ENCODE assay signal across 19 cellular contexts in the genomic region with DNA sequence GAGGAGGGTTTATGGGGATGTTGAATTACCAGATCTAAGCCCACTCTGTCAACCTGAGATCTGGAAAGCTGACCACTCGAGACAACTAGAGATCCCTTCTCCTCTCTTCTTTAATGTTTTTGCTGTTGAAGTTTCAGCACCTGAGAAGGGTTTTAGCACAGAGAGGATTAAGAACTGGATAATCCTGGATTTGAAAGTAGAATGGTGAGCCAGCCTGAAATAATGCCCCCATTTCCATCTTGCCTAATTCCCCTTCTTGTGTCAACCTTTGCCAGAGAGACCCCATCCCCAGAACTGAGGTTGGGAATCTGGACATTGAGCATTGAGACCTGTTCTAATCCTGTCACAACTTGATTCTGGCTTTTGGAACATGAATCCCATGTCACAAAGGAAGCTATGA.
DNase-seq lines count a peak whose midpoint lies in the region; ATAC-seq and TF ChIP-seq lines count a peak whose summit lies in the region.
"Had no signal": no experiment of that assay in that cellular context is flagged by ENCODE, and none has a peak within 500 bp of the region (broad histone marks: within the 10 kb centered on the region; RNA-seq: fewer than 3 reads in every experiment).

No MANE protein-coding gene starts in this region.

- H3K4me2 ChIP-seq in neural progenitor cell = peak overlapping the region; percentile 35
- H3K4me2 ChIP-seq: A549; BLaER1 treated with 17β-estradiol and CSF1 and Interleukin-3, amounts not matched to agents 10 nM and 100 nM had no signal

- TF ChIP-seq CTCF in WERI-Rb-1 (IDR thresholded peaks at IDR 0.05; ENCODE audit: low read depth, low read length) (no peak), neural progenitor cell (IDR thresholded peaks at IDR 0.05) (no peak)

- H3K27ac ChIP-seq in WERI-Rb-1 (no peak overlapping the region), neural progenitor cell (no peak overlapping the region)
- H3K27ac ChIP-seq: 22Rv1; A549; BLaER1 treated with 17β-estradiol and CSF1 and Interleukin-3, amounts not matched to agents 10 nM and 100 nM; C4-2B had no signal

- peaks cover 23% of the 10 kb centered on the region for H3K4me1 Mint-ChIP-seq in neural progenitor cell
- H3K4me1 Mint-ChIP-seq in stimulated activated memory B cell treated with anti-CD40 and anti-IgM and Interleukin-4, amounts not matched to agents 10 μg/mL and 1 μg/mL and 100 μg/mL, for 72 hours = no peaks in the 10 kb centered on the region
- H3K4me1 Mint-ChIP-seq: B cell had no signal

- H3K27me3 Mint-ChIP-seq in neural progenitor cell (ENCODE audit: insufficient read depth, low read depth) = no peaks in the 10 kb centered on the region
- peaks cover 13% of the 10 kb centered on the region for H3K27me3 Mint-ChIP-seq in stimulated activated memory B cell treated with anti-CD40 and anti-IgM and Interleukin-4, amounts not matched to agents 10 μg/mL and 1 μg/mL and 100 μg/mL, for 72 hours

- no peak overlapping the region for H3K27ac Mint-ChIP-seq in neural progenitor cell
- no peak overlapping the region for H3K27ac Mint-ChIP-seq in stimulated activated memory B cell treated with anti-CD40 and anti-IgM and Interleukin-4, amounts not matched to agents 10 μg/mL and 1 μg/mL and 100 μg/mL, for 72 hours
- H3K27ac Mint-ChIP-seq: B cell; CD4-positive, alpha-beta T cell; CD8-positive, alpha-beta T cell had no signal

- peaks cover 27% of the 10 kb centered on the region for H3K9me3 Mint-ChIP-seq in neural progenitor cell
- peaks cover 15% of the 10 kb centered on the region for H3K9me3 Mint-ChIP-seq in stimulated activated memory B cell treated with anti-CD40 and anti-IgM and Interleukin-4, amounts not matched to agents 10 μg/mL and 1 μg/mL and 100 μg/mL, for 72 hours

- DNase-seq in D341Med (ENCODE audit: low spot score) (peak; percentile 57), NCI-H82 (lab: John Stamatoyannopoulos, UW) (peak; percentile 88), WERI-Rb-1 (peak; percentile 21), neural progenitor cell (ENCODE audit: low spot score) (no peak), left colon (no peak)
- DNase-seq: AML-193; Caco-2; Calu3; CD4-positive, alpha-beta T cell; CD8-positive, alpha-beta T cell; DMS79 treated with DMSO at 0.1 percent for 48 hours; GF-D8 had no signal

- no peak for ATAC-seq in GM21528 (IDR thresholded peaks at IDR 0.05; ENCODE audit: low FRiP score, unreplicated experiment)
- no peak for ATAC-seq in stimulated activated memory B cell treated with anti-CD40 and anti-IgM and Interleukin-4, amounts not matched to agents 10 μg/mL and 1 μg/mL and 100 μg/mL, for 72 hours
- no peak for ATAC-seq in left colon
- ATAC-seq: A549; CD8-positive, alpha-beta T cell had no signal

- H3K79me2 ChIP-seq in neural progenitor cell (ENCODE audit: low read depth) = no peaks in the 10 kb centered on the region

- peaks cover 8% of the 10 kb centered on the region for H3K4me1 ChIP-seq in neural progenitor cell
- H3K4me1 ChIP-seq: A549; BLaER1 treated with 17β-estradiol and CSF1 and Interleukin-3, amounts not matched to agents 10 nM and 100 nM; Caco-2 had no signal

- H3K36me3 ChIP-seq in WERI-Rb-1 (no peaks in the 10 kb centered on the region), neural progenitor cell (no peaks in the 10 kb centered on the region)
- H3K36me3 ChIP-seq: BLaER1 treated with 17β-estradiol and CSF1 and Interleukin-3, amounts not matched to agents 10 nM and 100 nM had no signal

- no peak overlapping the region for H2AFZ ChIP-seq in neural progenitor cell (replicated peaks)

- peaks cover 3% of the 10 kb centered on the region for H3K36me3 Mint-ChIP-seq in neural progenitor cell
- H3K36me3 Mint-ChIP-seq in stimulated activated memory B cell treated with anti-CD40 and anti-IgM and Interleukin-4, amounts not matched to agents 10 μg/mL and 1 μg/mL and 100 μg/mL, for 72 hours = no peaks in the 10 kb centered on the region
- H3K36me3 Mint-ChIP-seq: CD8-positive, alpha-beta T cell had no signal

- H3K4me3 Mint-ChIP-seq in neural progenitor cell = no peak overlapping the region
- no peak overlapping the region for H3K4me3 Mint-ChIP-seq in stimulated activated memory B cell treated with anti-CD40 and anti-IgM and Interleukin-4, amounts not matched to agents 10 μg/mL and 1 μg/mL and 100 μg/mL, for 72 hours
- H3K4me3 Mint-ChIP-seq: B cell; CD4-positive, alpha-beta T cell; CD8-positive, alpha-beta T cell had no signal

- H3K27me3 ChIP-seq in WERI-Rb-1 (ENCODE audit: insufficient read depth, low read depth, severe bottlenecking) (no peaks in the 10 kb centered on the region), neural progenitor cell (no peaks in the 10 kb centered on the region)
- H3K27me3 ChIP-seq: BLaER1 treated with 17β-estradiol and CSF1 and Interleukin-3, amounts not matched to agents 10 nM and 100 nM had no signal

- H3K9me3 ChIP-seq in WERI-Rb-1 (ENCODE audit: severe bottlenecking) = peaks cover 7% of the 10 kb centered on the region
- H3K9me3 ChIP-seq in neural progenitor cell (ENCODE audit: low read depth) = no peaks in the 10 kb centered on the region

- H3K9ac ChIP-seq in neural progenitor cell = no peak overlapping the region
- H3K9ac ChIP-seq: BLaER1 treated with 17β-estradiol and CSF1 and Interleukin-3, amounts not matched to agents 10 nM and 100 nM had no signal

- H3F3A ChIP-seq in neural progenitor cell (ENCODE audit: low read depth) = peaks cover 6% of the 10 kb centered on the region

- intact Hi-C loops in left colon (cut with DNase I, micrococcal nuclease) = no loop called here

- H3K4me3 ChIP-seq in WERI-Rb-1 (ENCODE audit: low read depth, low read length) (no peak overlapping the region), neural progenitor cell (no peak overlapping the region)
- H3K4me3 ChIP-seq: A549; BLaER1 treated with 17β-estradiol and CSF1 and Interleukin-3, amounts not matched to agents 10 nM and 100 nM had no signal

- H4K20me1 ChIP-seq in neural progenitor cell (ENCODE audit: low read depth) = no peaks in the 10 kb centered on the region
- H4K20me1 ChIP-seq: BLaER1 treated with 17β-estradiol and CSF1 and Interleukin-3, amounts not matched to agents 10 nM and 100 nM had no signal

Comparison
In these comparisons a context has a peak if more than half of its experiments do, and no peak if none do; other contexts are left out.
1. DNase-seq: peak in D341Med (single experiment), NCI-H82 (single experiment) and WERI-Rb-1 (single experiment); none in neural progenitor cell (single experiment) and left colon (0 of 2).